16 cellular contexts compared by ENCODE assay signal in genomic region chr10:125977206-125977605, GRCh38.
DNase-seq lines count a peak whose midpoint lies in the region; ATAC-seq and TF ChIP-seq lines count a peak whose summit lies in the region.
"Had no signal": no experiment of that assay in that cellular context is flagged by ENCODE, and none has a peak within 500 bp of the region (broad histone marks: within the 10 kb centered on the region; RNA-seq: fewer than 3 reads in every experiment).

No MANE protein-coding gene starts in this region.

- in situ Hi-C loops in SK-MEL-5 (cut with HindIII; ENCODE audit: low pct_unique_long_range_greater_than_20kb, low sequenced_read_pairs), result no loop called here

- H3K27ac ChIP-seq in HEK293 (ENCODE audit: extremely low read depth, low read depth, low read length), result no peak overlapping the region
- H3K27ac ChIP-seq: uterus had no signal

- H3K27me3 ChIP-seq in BE2C (no peaks in the 10 kb centered on the region), H7 (ENCODE audit: control insufficient read depth, insufficient read depth, low read length) (no peaks in the 10 kb centered on the region)
- H3K27me3 ChIP-seq: uterus had no signal

- DNase-seq in BE2C (no peak), SK-MEL-5 (ENCODE audit: low read depth, low spot score) (peak; percentile 35), fibroblast of mammary gland (ENCODE audit: low read depth) (no peak), H7 (no peak), GM19240 (ENCODE audit: insufficient read length, low spot score) (no peak), glutamatergic neuron (no peak)
- DNase-seq: activated CD8-positive, alpha-beta T cell treated with anti-CD3 and anti-CD28 coated beads, Interleukin-2, amount 10 ng/mL, durations not matched to agents 7 days and 5 days; activated naive CD4-positive, alpha-beta T cell treated with anti-CD3 and anti-CD28 coated beads, Interleukin-2, amount 10 ng/mL, durations not matched to agents 7 days and 5 days; DMS 273 treated with DMSO at 0.1 percent for 48 hours; NCI-H2227 treated with DMSO at 0.1 percent for 48 hours; retina; stimulated activated CD4-positive, alpha-beta T cell treated with anti-CD3 and anti-CD28 coated beads, Interleukin-2, amount 100 ng/mL, for 48 hours; uterus had no signal

- H3K27me3 Mint-ChIP-seq in glutamatergic neuron (ENCODE audit: unreplicated experiment), result no peaks in the 10 kb centered on the region

- H3K27ac Mint-ChIP-seq in glutamatergic neuron (ENCODE audit: unreplicated experiment), result no peak overlapping the region
- H3K27ac Mint-ChIP-seq: activated CD8-positive, alpha-beta T cell treated with anti-CD3 and anti-CD28 coated beads, Interleukin-2, amount 10 ng/mL, durations not matched to agents 7 days and 5 days; activated naive CD4-positive, alpha-beta T cell treated with anti-CD3 and anti-CD28 coated beads, Interleukin-2, amount 10 ng/mL, durations not matched to agents 7 days and 5 days; stimulated activated effector memory CD8-positive, alpha-beta T cell treated with anti-CD3 and anti-CD28 coated beads, Interleukin-12 subunit alpha, Interleukin-12 subunit beta, amount 100 ng/mL, for 72 hours had no signal

- POLR2A ChIA-PET in HEK293 (lab: Yijun Ruan, JAX), result no interaction called here

- no peak overlapping the region for H3K4me3 Mint-ChIP-seq in glutamatergic neuron (ENCODE audit: unreplicated experiment)
- H3K4me3 Mint-ChIP-seq: activated CD8-positive, alpha-beta T cell treated with anti-CD3 and anti-CD28 coated beads, Interleukin-2, amount 10 ng/mL, durations not matched to agents 7 days and 5 days; activated naive CD4-positive, alpha-beta T cell treated with anti-CD3 and anti-CD28 coated beads, Interleukin-2, amount 10 ng/mL, durations not matched to agents 7 days and 5 days; stimulated activated effector memory CD8-positive, alpha-beta T cell treated with anti-CD3 and anti-CD28 coated beads, Interleukin-12 subunit alpha, Interleukin-12 subunit beta, amount 100 ng/mL, for 72 hours had no signal

- H3K9me3 Mint-ChIP-seq in glutamatergic neuron (ENCODE audit: unreplicated experiment), result peaks cover 6% of the 10 kb centered on the region
- H3K9me3 Mint-ChIP-seq: activated naive CD4-positive, alpha-beta T cell treated with anti-CD3 and anti-CD28 coated beads, Interleukin-2, amount 10 ng/mL, durations not matched to agents 7 days and 5 days; stimulated activated effector memory CD8-positive, alpha-beta T cell treated with anti-CD3 and anti-CD28 coated beads, Interleukin-12 subunit alpha, Interleukin-12 subunit beta, amount 100 ng/mL, for 72 hours had no signal

- H3K4me1 ChIP-seq in BE2C (no peaks in the 10 kb centered on the region), HEK293 (ENCODE audit: control insufficient read depth, insufficient read depth, low read length) (no peaks in the 10 kb centered on the region)
- H3K4me1 ChIP-seq: uterus had no signal

- peaks cover 8% of the 10 kb centered on the region for H3K36me3 Mint-ChIP-seq in glutamatergic neuron (ENCODE audit: unreplicated experiment)
- H3K36me3 Mint-ChIP-seq: activated naive CD4-positive, alpha-beta T cell treated with anti-CD3 and anti-CD28 coated beads, Interleukin-2, amount 10 ng/mL, durations not matched to agents 7 days and 5 days; stimulated activated effector memory CD8-positive, alpha-beta T cell treated with anti-CD3 and anti-CD28 coated beads, Interleukin-12 subunit alpha, Interleukin-12 subunit beta, amount 100 ng/mL, for 72 hours had no signal

- H3K4me3 ChIP-seq in BE2C (ENCODE audit: low read depth, low read length) (no peak overlapping the region), HEK293 (ENCODE audit: low read depth, low read length) (no peak overlapping the region), fibroblast of mammary gland (ENCODE audit: control insufficient read depth, low read depth, low read length) (no peak overlapping the region), H7 (ENCODE audit: insufficient read depth, low read depth, low read length) (no peak overlapping the region)
- H3K4me3 ChIP-seq: uterus had no signal

- H3K9me3 ChIP-seq in BE2C (no peaks in the 10 kb centered on the region), HEK293 (ENCODE audit: control insufficient read depth, insufficient read depth, low read depth, low read length) (no peaks in the 10 kb centered on the region)
- H3K9me3 ChIP-seq: uterus had no signal

- ATAC-seq in HG03045 (IDR thresholded peaks at IDR 0.05; ENCODE audit: unreplicated experiment), result no peak
- ATAC-seq: activated CD8-positive, alpha-beta T cell treated with anti-CD3 and anti-CD28 coated beads, Interleukin-2, amount 10 ng/mL, durations not matched to agents 7 days and 5 days; stimulated activated effector memory CD8-positive, alpha-beta T cell treated with anti-CD3 and anti-CD28 coated beads, Interleukin-12 subunit alpha, Interleukin-12 subunit beta, amount 100 ng/mL, for 72 hours had no signal

- CTCF ChIA-PET in HEK293 (lab: Yijun Ruan, JAX), result interaction anchor here (0.6 to 4.0 kb wide), 4 partner anchors 43 to 109 kb away, joined by 3 to 20 read pairs (median 4); no protein-coding TSS in a partner anchor

- no peaks in the 10 kb centered on the region for H3K36me3 ChIP-seq in BE2C
- no peaks in the 10 kb centered on the region for H3K36me3 ChIP-seq in HEK293 (ENCODE audit: control insufficient read depth in 2 of 2, insufficient read depth in 1 of 2, low read length in 2 of 2)
- no peaks in the 10 kb centered on the region for H3K36me3 ChIP-seq in H7 (replicated peaks; ENCODE audit: control insufficient read depth, insufficient read depth, low read length)
- H3K36me3 ChIP-seq: uterus had no signal

- H3K4me1 Mint-ChIP-seq in glutamatergic neuron (ENCODE audit: low read depth, unreplicated experiment), result peaks cover 2% of the 10 kb centered on the region
- H3K4me1 Mint-ChIP-seq: activated naive CD4-positive, alpha-beta T cell treated with anti-CD3 and anti-CD28 coated beads, Interleukin-2, amount 10 ng/mL, durations not matched to agents 7 days and 5 days had no signal

- TF ChIP-seq CTCF in BE2C (IDR thresholded peaks at IDR 0.05; ENCODE audit: low read depth, low read length) (peak; percentile 42), HEK293 (tag by site-specific recombination; IDR thresholded peaks at IDR 0.05) (no peak), fibroblast of mammary gland (conservative IDR thresholded peaks at IDR 0.05; ENCODE audit: control insufficient read depth, insufficient read depth, low read depth, low read length) (peak; percentile 20), glutamatergic neuron (IDR thresholded peaks at IDR 0.05; ENCODE audit: partially characterized antibody, unreplicated experiment) (no peak)

TF ChIP-seq in HEK293, 187 proteins besides CTCF, POLR2A, EP300 and RAD21:
- no peak for TF ChIP-seq ZNF341 (tag by site-specific recombination; IDR thresholded peaks at IDR 0.05; ENCODE audit: low read depth)
- 0 out of 2 replicates have a peak, but pooled peaks have one; percentile 41 for TF ChIP-seq ZNF2 (tag by site-specific recombination; IDR thresholded peaks at IDR 0.05)

Comparison
In these comparisons a context has a peak if more than half of its experiments do, and no peak if none do; other contexts are left out.
1. CTCF ChIP-seq: peak in BE2C (single experiment) and fibroblast of mammary gland (single experiment); none in HEK293 (single experiment) and glutamatergic neuron (single experiment).